Comparison of ENCODE assay signal across 16 cellular contexts in genomic region chr6:17352302-17352701, GRCh38. TPM values are rescaled to one million over a fixed set of nuclear protein-coding genes. Genes with fewer than 3 reads are reported as not detected.
DNase-seq lines count a peak whose midpoint lies in the region; ATAC-seq, FAIRE-seq and TF ChIP-seq lines count a peak whose summit lies in the region.
"Had no signal": no experiment of that assay in that cellular context is flagged by ENCODE, and none has a peak within 500 bp of the region (broad histone marks: within the 10 kb centered on the region; RNA-seq: fewer than 3 reads in every experiment).

No MANE protein-coding gene starts in this region.

- H3K27ac ChIP-seq in astrocyte (ENCODE audit: low read depth, low read length) (peak overlapping the region; percentile 26), mesenchymal stem cell (ENCODE audit: low read length, poor library complexity, severe bottlenecking) (no peak overlapping the region)

- H3K36me3 Mint-ChIP-seq in astrocyte (ENCODE audit: low read depth, unreplicated experiment), result no peaks in the 10 kb centered on the region

- ATAC-seq in GM18502 (IDR thresholded peaks at IDR 0.05; ENCODE audit: poor library complexity, unreplicated experiment), result no peak
- ATAC-seq: GM23338 had no signal

- no peak overlapping the region for H3K18ac ChIP-seq in mesenchymal stem cell (ENCODE audit: low read depth in 1 of 2, low read length in 2 of 2)

- no peak overlapping the region for H2BK12ac ChIP-seq in mesenchymal stem cell (ENCODE audit: low read length in 2 of 2)

- H3K36me3 ChIP-seq in astrocyte (ENCODE audit: insufficient read depth, low read length) (no peaks in the 10 kb centered on the region), mesenchymal stem cell (ENCODE audit: control insufficient read depth in 1 of 2, insufficient read depth in 2 of 2, low read depth in 1 of 2, low read length in 2 of 2) (no peaks in the 10 kb centered on the region)
- H3K36me3 ChIP-seq: BLaER1 treated with 17β-estradiol and CSF1 and Interleukin-3, amounts not matched to agents 10 nM and 100 nM had no signal

- H3K27ac Mint-ChIP-seq in astrocyte (ENCODE audit: unreplicated experiment), result peak overlapping the region; percentile 34
- H3K27ac Mint-ChIP-seq: GM23338 had no signal

- DNase-seq in EL, result peak; percentile 65
- DNase-seq in M059J (ENCODE audit: low read depth), result peak; percentile 74
- DNase-seq in astrocyte (ENCODE audit: low read depth), result peak; percentile 21
- DNase-seq in mesenchymal stem cell, result peak; percentile 10
- no peak for DNase-seq in NCI-H1930 (lab: John Stamatoyannopoulos, UW)
- DNase-seq in NK-92 treated with Interleukin-12 subunit alpha and Interleukin-12 subunit beta, amount 100 ng/mL, for 24 hours (lab: John Stamatoyannopoulos, UW), result no peak
- DNase-seq: KBM-7, MM.1S, NCI-H1105 treated with DMSO at 0.1 percent for 48 hours, NCI-H187, NCI-H82, SIG-M5 had no signal

- peaks cover 6% of the 10 kb centered on the region for H3K4me1 ChIP-seq in astrocyte (ENCODE audit: insufficient read depth, low read length)
- H3K4me1 ChIP-seq in mesenchymal stem cell (ENCODE audit: control insufficient read depth, insufficient read depth, low read depth, low read length), result peaks cover 3% of the 10 kb centered on the region

- no peaks in the 10 kb centered on the region for H3K79me2 ChIP-seq in astrocyte (ENCODE audit: insufficient read depth, low read length)

- no peak overlapping the region for H3K14ac ChIP-seq in mesenchymal stem cell (ENCODE audit: low read length in 2 of 2)

- no peak overlapping the region for H2BK5ac ChIP-seq in mesenchymal stem cell (ENCODE audit: low read depth, low read length, poor library complexity, severe bottlenecking)

- H3K79me1 ChIP-seq in mesenchymal stem cell (replicated peaks; ENCODE audit: low read length, poor library complexity, severe bottlenecking), result no peaks in the 10 kb centered on the region

- H3K4me2 ChIP-seq in astrocyte (ENCODE audit: low read length) (no peak overlapping the region), mesenchymal stem cell (ENCODE audit: low read length, poor library complexity, severe bottlenecking) (no peak overlapping the region)
- H3K4me2 ChIP-seq: BLaER1 treated with 17β-estradiol and CSF1 and Interleukin-3, amounts not matched to agents 10 nM and 100 nM; GM23338 had no signal

- no peak overlapping the region for H3K4me3 ChIP-seq in astrocyte (ENCODE audit: insufficient read depth, low read depth, low read length)
- H3K4me3 ChIP-seq in mesenchymal stem cell (ENCODE audit: insufficient read depth in 1 of 2, low read depth in 1 of 2, low read length in 2 of 2), result no peak overlapping the region
- H3K4me3 ChIP-seq: BLaER1 treated with 17β-estradiol and CSF1 and Interleukin-3, amounts not matched to agents 10 nM and 100 nM; GM23338 had no signal

- no peak for FAIRE-seq in astrocyte (lab: Jason Lieb, UNC)
- FAIRE-seq: GM19239 had no signal

- H3K23ac ChIP-seq in mesenchymal stem cell (ENCODE audit: low read length in 2 of 2), result no peak overlapping the region

- H3K4me3 Mint-ChIP-seq in astrocyte (ENCODE audit: unreplicated experiment), result no peak overlapping the region
- H3K4me3 Mint-ChIP-seq: GM23338 had no signal

- H3K9me3 Mint-ChIP-seq in astrocyte (ENCODE audit: unreplicated experiment), result no peaks in the 10 kb centered on the region
- H3K9me3 Mint-ChIP-seq: GM23338 had no signal

- no peak for TF ChIP-seq CTCF in astrocyte (IDR thresholded peaks at IDR 0.05; ENCODE audit: insufficient read depth, low read depth, low read length)

- H2AFZ ChIP-seq in astrocyte (ENCODE audit: low read depth, low read length) (no peak overlapping the region), mesenchymal stem cell (ENCODE audit: low read depth, low read length) (no peak overlapping the region)
- H2AFZ ChIP-seq: GM23338 had no signal

- H2AK5ac ChIP-seq in mesenchymal stem cell (ENCODE audit: low read length, severe bottlenecking), result no peak overlapping the region

- H3K27me3 ChIP-seq in astrocyte (ENCODE audit: insufficient read depth, low read length), result no peaks in the 10 kb centered on the region
- no peaks in the 10 kb centered on the region for H3K27me3 ChIP-seq in mesenchymal stem cell (ENCODE audit: control insufficient read depth in 1 of 2, insufficient read depth in 1 of 2, low read length in 2 of 2)
- H3K27me3 ChIP-seq: BLaER1 treated with 17β-estradiol and CSF1 and Interleukin-3, amounts not matched to agents 10 nM and 100 nM had no signal

- H4K20me1 ChIP-seq in astrocyte (ENCODE audit: insufficient read depth, low read length), result no peaks in the 10 kb centered on the region
- H4K20me1 ChIP-seq: BLaER1 treated with 17β-estradiol and CSF1 and Interleukin-3, amounts not matched to agents 10 nM and 100 nM had no signal

- H4K91ac ChIP-seq in mesenchymal stem cell (ENCODE audit: low read length), result no peak overlapping the region

- H3K4me1 Mint-ChIP-seq in astrocyte (ENCODE audit: low read depth, unreplicated experiment), result peaks cover 3% of the 10 kb centered on the region
- H3K4me1 Mint-ChIP-seq: GM23338 had no signal

- no peak overlapping the region for H2BK15ac ChIP-seq in mesenchymal stem cell (ENCODE audit: low read depth, poor library complexity, severe bottlenecking)

- no peak overlapping the region for H3K4ac ChIP-seq in mesenchymal stem cell (ENCODE audit: low read depth in 1 of 2, low read length in 2 of 2)

- no peak overlapping the region for H4K8ac ChIP-seq in mesenchymal stem cell (ENCODE audit: low read length)

- H3K9me3 ChIP-seq in astrocyte (ENCODE audit: insufficient read depth, low read depth, low read length) (no peaks in the 10 kb centered on the region), mesenchymal stem cell (ENCODE audit: control insufficient read depth, low read length) (no peaks in the 10 kb centered on the region)

- H3K9ac ChIP-seq in astrocyte (ENCODE audit: low read length) (no peak overlapping the region), mesenchymal stem cell (ENCODE audit: low read length) (no peak overlapping the region)
- H3K9ac ChIP-seq: BLaER1 treated with 17β-estradiol and CSF1 and Interleukin-3, amounts not matched to agents 10 nM and 100 nM had no signal

- no peak overlapping the region for H2BK120ac ChIP-seq in mesenchymal stem cell (ENCODE audit: low read depth, low read length)

- no peaks in the 10 kb centered on the region for H3K27me3 Mint-ChIP-seq in astrocyte (ENCODE audit: low read depth, unreplicated experiment)

RNA-seq across cellular contexts. Expression of gene CAP2, which starts 41.1 kb away (rescaled TPM):
- 39.9 and 44.1 TPM in 2 replicates for total RNA-seq in M059J (2014; rRNA removed; shearing (Covaris generic))
- 49.1 and 55.3 TPM in 2 replicates for total RNA-seq in astrocyte
- polyA plus RNA-seq in mesenchymal stem cell (2013, experiment 1 of 2), result 39.1 TPM
- 39.0 TPM for polyA plus RNA-seq in mesenchymal stem cell (2013, experiment 2 of 2)

Comparison
In these comparisons a context has a peak if more than half of its experiments do, and no peak if none do; other contexts are left out.
1. DNase-seq: peak in EL (single experiment), M059J (single experiment), astrocyte (single experiment) and mesenchymal stem cell (single experiment); none in NCI-H1930 (0 of 2) and NK-92 treated with Interleukin-12 subunit alpha and Interleukin-12 subunit beta, amount 100 ng/mL, for 24 hours (single experiment).